34 cellular contexts compared by ENCODE assay signal in genomic region chr16:60914334-60914733, GRCh38.
"Had no signal": no experiment of that assay in that cellular context is flagged by ENCODE, and none has a peak within 500 bp of the region (broad histone marks: within the 10 kb centered on the region; RNA-seq: fewer than 3 reads in every experiment).

No MANE protein-coding gene starts in this region.

- H3K27me3 ChIP-seq: MG63 had no signal

- H3K4me2 ChIP-seq: KMS-11 had no signal

- H3K9ac ChIP-seq: KMS-11 had no signal

- H3K27ac ChIP-seq: KMS-11 had no signal

- H3K36me3 ChIP-seq: MG63 had no signal

- DNase-seq: Karpas-422, Kasumi-1, MG63, MM.1S, MV-4-11, NCI-H1048, NCI-H1092, NCI-H1092 treated with DMSO at 0.1 percent for 48 hours, NCI-H1105, NCI-H1105 treated with DMSO at 0.1 percent for 48 hours, NCI-H1417, NCI-H1417 treated with DMSO at 0.1 percent for 48 hours, NCI-H1436, NCI-H1436 treated with DMSO at 0.1 percent for 48 hours, NCI-H146, NCI-H1694, NCI-H1694 treated with DMSO at 0.1 percent for 48 hours, NCI-H187, NCI-H187 treated with DMSO at 0.1 percent for 48 hours, NCI-H1930, NCI-H2029, NCI-H2029 treated with DMSO at 0.1 percent for 48 hours, NCI-H2081, NCI-H2081 treated with DMSO at 0.1 percent for 48 hours, NCI-H2107, NCI-H2171, NCI-H2171 treated with DMSO at 0.1 percent for 48 hours, NCI-H2227 treated with DMSO at 0.1 percent for 48 hours, NCI-H226, NCI-H345, NCI-H446, NCI-H446 treated with DMSO at 0.1 percent for 48 hours, NCI-H510A had no signal

- H3K4me3 ChIP-seq: MG63 had no signal

- H3K9me3 ChIP-seq: MG63 had no signal
